23 cellular contexts compared by ENCODE assay signal in genomic region chr16:389317-389716, GRCh38. TPM values are rescaled to one million over a fixed set of nuclear protein-coding genes. Genes with fewer than 3 reads are reported as not detected.
DNase-seq lines count a peak whose midpoint lies in the region; ATAC-seq and TF ChIP-seq lines count a peak whose summit lies in the region.
"Had no signal": no experiment of that assay in that cellular context is flagged by ENCODE, and none has a peak within 500 bp of the region (broad histone marks: within the 10 kb centered on the region; RNA-seq: fewer than 3 reads in every experiment).

No MANE protein-coding gene starts in this region.

- 82 to 98% (median 86%) methylated on average over 6 to 8 of the region's 8 CpGs for WGBS in spleen, 5 donors

- H3K4me3 ChIP-seq in NT2/D1 (ENCODE audit: insufficient read length, low read depth) (no peak overlapping the region), spleen (no peak overlapping the region)
- H3K4me3 ChIP-seq: left lung, suprapubic skin had no signal

- no peak for TF ChIP-seq CTCF in spleen (IDR thresholded peaks at IDR 0.05 in 8 of 11, conservative IDR thresholded peaks at IDR 0.05 in 3 of 11)

- H3K27me3 ChIP-seq in NT2/D1 (ENCODE audit: insufficient read depth, insufficient read length) (no peaks in the 10 kb centered on the region), spleen (replicated peaks in 1 of 7) (no peaks in the 10 kb centered on the region)
- H3K27me3 ChIP-seq: heart right ventricle, left lung, suprapubic skin had no signal

- H3K4me1 ChIP-seq in NT2/D1 (ENCODE audit: insufficient read depth, insufficient read length): peaks cover 6% of the 10 kb centered on the region
- peaks cover 0 to 26% (median 4%) of the 10 kb centered on the region in 6 donors for H3K4me1 ChIP-seq in spleen

- no peaks in the 10 kb centered on the region for H3K36me3 ChIP-seq in NT2/D1 (ENCODE audit: insufficient read depth, insufficient read length, low read length)
- H3K36me3 ChIP-seq in spleen: no peaks in the 10 kb centered on the region
- H3K36me3 ChIP-seq: heart right ventricle, left lung, suprapubic skin had no signal

- H3K9me3 ChIP-seq in NT2/D1 (ENCODE audit: insufficient read depth, low read length) (peaks cover 9% of the 10 kb centered on the region; the same call in 1 of the 2 replicates), spleen (peaks cover 0 to 6% (median 0%) of the 10 kb centered on the region in 8 donors)
- H3K9me3 ChIP-seq: left lung, SK-N-SH, suprapubic skin had no signal

- peak; percentile 9 for ATAC-seq in esophagus mucosa
- ATAC-seq: left lung; natural killer cell treated with Interleukin-12 subunit alpha and Interleukin-12 subunit beta and Interleukin-15 and Interleukin-18, amount 100 ng/mL, for 72 hours had no signal

- peak overlapping the region; percentile 29 for H3K9ac ChIP-seq in NT2/D1 (ENCODE audit: insufficient read length, low read depth)
- H3K9ac ChIP-seq: SK-N-SH had no signal

- H3K27ac ChIP-seq in spleen: no peak overlapping the region
- H3K27ac ChIP-seq: epithelial cell of prostate, left lung, suprapubic skin had no signal

- intact Hi-C loops in spleen (cut with DNase I; ENCODE audit: low total_unique reads): no loop called here

- DNase-seq in NT2/D1 (ENCODE audit: low read depth, low spot score): no peak
- peak; percentile 68 for DNase-seq in spleen
- DNase-seq in NCI-H524 treated with DMSO at 0.1 percent for 48 hours (lab: John Stamatoyannopoulos, UW): no peak
- no peak for DNase-seq in NCI-H1092 treated with DMSO at 0.1 percent for 48 hours (lab: John Stamatoyannopoulos, UW)
- DNase-seq: activated B cell treated with CpG ODN at 0.5 μM for 24 hours; activated CD4-positive, alpha-beta T cell treated with anti-CD3 and anti-CD28 coated beads, Interleukin-2, amount 50 U/mL, for 4 hours; activated CD8-positive, alpha-beta memory T cell treated with anti-CD3 and anti-CD28 coated beads, Interleukin-2, amount 50 U/mL, for 48 hours; activated effector memory CD4-positive, alpha-beta T cell treated with Interleukin-2 at 50 U/mL for 16 hours; activated naive CD8-positive, alpha-beta T cell treated with anti-CD3 and anti-CD28 coated beads, Interleukin-2, amount 10 ng/mL, durations not matched to agents 7 days and 5 days; CD4-positive, CD25-positive, alpha-beta regulatory T cell; DMS 273 treated with DMSO at 0.1 percent for 48 hours; H9; heart right ventricle; left lung; NCI-H1417 treated with DMSO at 0.1 percent for 48 hours; NCI-H510A treated with DMSO at 0.1 percent for 48 hours; RPMI8226; SK-N-SH; stimulated activated CD4-positive, alpha-beta T cell treated with anti-CD3 and anti-CD28 coated beads, Interleukin-1b, Interleukin-23, amount 100 ng/mL, for 48 hours had no signal

- TF ChIP-seq POLR2A in spleen (IDR thresholded peaks at IDR 0.05): no peak

RNA-seq across cellular contexts. Expression of gene PGAP6, which starts 7.5 kb away (rescaled TPM):
- total RNA-seq in esophagus mucosa (14.5 TPM), spleen (10 to 100 TPM; 35.7 to 63.2 (median 51.0) TPM)
- polyA plus RNA-seq in spleen: 10 to 100 TPM; 19.5 to 40.6 (median 32.2) TPM

RNA-seq across cellular contexts. Expression of gene NME4, which starts 7.7 kb away (rescaled TPM):
- total RNA-seq in esophagus mucosa (25.3 TPM), spleen (10 to 100 TPM; 27.3 to 71.4 (median 50.0) TPM)
- 10 to 100 TPM; 43.4 to 75.8 (median 67.7) TPM for polyA plus RNA-seq in spleen

RNA-seq across cellular contexts. Expression of gene DECR2, which starts 12.4 kb away (rescaled TPM):
- total RNA-seq in esophagus mucosa (8.4 TPM), spleen (10 to 100 TPM in 5 of 7 donors, 1 to 10 TPM in 2; 8.9 to 14.8 (median 11.7) TPM)
- 10 to 100 TPM in 2 of 3 donors, 1 to 10 TPM in 1; 9.1 to 19.5 (median 14.1) TPM for polyA plus RNA-seq in spleen

RNA-seq across cellular contexts. Expression of gene MRPL28, which starts 19.0 kb away (rescaled TPM):
- total RNA-seq in esophagus mucosa (50.8 TPM), spleen (10 to 100 TPM; 38.0 to 64.1 (median 48.0) TPM)
- polyA plus RNA-seq in spleen: 100 to 1,000 TPM in 1 of 3 donors, 10 to 100 TPM in 2; 85.0 to 108 (median 85.7) TPM

RNA-seq across cellular contexts. Expression of gene RAB11FIP3, which starts 36.1 kb away (rescaled TPM):
- total RNA-seq in esophagus mucosa (6.3 TPM), spleen (10 to 100 TPM; 33.8 to 52.7 (median 40.6) TPM)
- polyA plus RNA-seq in spleen: 10 to 100 TPM; 12.3 to 27.1 (median 14.3) TPM
